In the genomic region with DNA sequence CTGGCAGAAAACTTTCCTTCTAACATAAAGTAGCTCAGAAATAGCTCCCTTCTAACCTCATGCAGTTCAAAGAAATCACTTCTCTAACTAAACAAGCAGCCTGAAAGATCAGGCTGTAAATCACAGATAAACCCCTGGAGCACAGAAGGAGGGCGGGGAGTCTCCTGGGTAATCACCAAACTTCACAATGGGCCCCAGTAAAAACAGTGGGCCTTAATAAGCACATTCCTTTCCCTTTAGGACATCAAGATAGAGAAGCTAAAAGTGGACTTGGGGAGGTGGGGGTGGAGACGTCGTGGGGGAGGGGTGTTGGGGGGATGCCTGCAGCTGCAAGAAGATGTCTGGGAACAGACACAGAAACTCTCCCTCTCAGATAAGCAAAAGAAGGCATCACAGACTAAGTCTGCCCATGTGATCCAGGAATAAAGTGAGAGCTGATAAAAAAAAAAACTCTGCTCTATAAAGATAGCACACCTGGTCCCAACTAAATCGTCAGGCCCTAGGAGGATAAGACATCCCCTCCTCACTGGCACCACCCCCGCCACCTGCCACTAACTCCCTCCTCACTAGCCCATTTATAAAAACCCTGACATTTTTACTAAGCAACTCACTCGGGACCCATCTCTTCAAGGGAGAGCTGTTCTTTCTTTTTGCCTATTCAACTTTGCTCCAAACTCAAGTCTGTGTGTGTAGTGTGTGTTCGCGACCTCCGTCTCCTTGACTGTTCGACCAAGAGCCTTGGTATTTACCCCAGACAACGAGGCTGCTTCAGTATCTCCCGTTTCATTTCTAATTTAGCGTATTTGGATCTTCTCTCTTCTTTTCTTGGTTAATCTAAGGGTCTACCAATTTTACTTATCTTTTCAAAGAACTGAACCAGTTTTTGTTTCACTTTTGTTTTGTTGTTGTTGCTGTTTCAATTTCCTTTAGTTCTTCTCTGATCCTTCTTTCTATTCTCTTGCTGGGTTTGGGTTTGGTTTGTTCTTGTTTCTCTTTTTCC, we compare ENCODE assay signal across 8 cellular contexts. TPM values are rescaled to one million over a fixed set of nuclear protein-coding genes. Genes with fewer than 3 reads are reported as not detected.
DNase-seq lines count a peak whose midpoint lies in the region; ATAC-seq and TF ChIP-seq lines count a peak whose summit lies in the region.

No MANE protein-coding gene starts in this region.

- ATAC-seq in GM19438 (IDR thresholded peaks at IDR 0.05; ENCODE audit: low read depth, unreplicated experiment) (peak; percentile 57), upper lobe of right lung (peak; percentile 76)

- H3K4me1 ChIP-seq in OCI-LY7 (ENCODE audit: insufficient read depth, low read length, poor library complexity, severe bottlenecking) (peaks cover 30% of the 10 kb centered on the region), duodenal mucosa (ENCODE audit: control insufficient read depth in 1 of 2, insufficient read depth in 2 of 2, low read length in 2 of 2) (peaks cover 33 to 36% of the 10 kb centered on the region in 2 donors), upper lobe of right lung (peaks cover 36% of the 10 kb centered on the region)

- no peak for TF ChIP-seq CTCF in AG04449 (IDR thresholded peaks at IDR 0.05; ENCODE audit: insufficient read depth, low read length, missing control alignments)
- no peak for TF ChIP-seq CTCF in OCI-LY7 (conservative IDR thresholded peaks at IDR 0.05; ENCODE audit: low read length)
- TF ChIP-seq CTCF in upper lobe of right lung (IDR thresholded peaks at IDR 0.05): no peak

- DNase-seq in AG04449 (ENCODE audit: low read depth, low spot score): peak; percentile 46
- DNase-seq in OCI-LY7 (ENCODE audit: low spot score): peak; percentile 49
- peak; percentile 24 to 63 for DNase-seq in lung microvascular endothelial cell (ENCODE audit: low read depth in 2 of 2)
- no peak for DNase-seq in upper lobe of right lung
- no peak for DNase-seq in NCI-H345 treated with DMSO at 0.1 percent for 48 hours (lab: John Stamatoyannopoulos, UW; ENCODE audit: unreplicated experiment)
- DNase-seq in NCI-H146 (lab: John Stamatoyannopoulos, UW): no peak

- 0 out of 2 replicates have a peak, but pooled peaks cover 10% of the 10 kb centered on the region for H3K9me3 ChIP-seq in OCI-LY7 (ENCODE audit: low read length)
- H3K9me3 ChIP-seq in duodenal mucosa (ENCODE audit: control insufficient read depth in 1 of 2, low read length in 2 of 2): no peaks in the 10 kb centered on the region
- H3K9me3 ChIP-seq in upper lobe of right lung: no peaks in the 10 kb centered on the region

- H3K27ac ChIP-seq in OCI-LY7 (ENCODE audit: low read depth, low read length, poor library complexity, severe bottlenecking) (peak overlapping the region; percentile 63), duodenal mucosa (ENCODE audit: low read depth, low read length) (peak overlapping the region; percentile 90), upper lobe of right lung (peak overlapping the region; percentile 90)

- H3K36me3 ChIP-seq in OCI-LY7 (ENCODE audit: insufficient read depth, low read length) (no peaks in the 10 kb centered on the region), duodenal mucosa (ENCODE audit: control insufficient read depth in 1 of 2, insufficient read depth in 2 of 2, low read length in 2 of 2) (no peaks in the 10 kb centered on the region), upper lobe of right lung (no peaks in the 10 kb centered on the region)

- no peaks in the 10 kb centered on the region for H4K20me1 ChIP-seq in OCI-LY7 (ENCODE audit: insufficient read depth, low read length)

- peak overlapping the region; percentile 99 for H2AFZ ChIP-seq in OCI-LY7 (ENCODE audit: low read length)

- H3K4me2 ChIP-seq in OCI-LY7 (ENCODE audit: low read length): peak overlapping the region; percentile 91

- H3K79me2 ChIP-seq in OCI-LY7 (ENCODE audit: insufficient read depth, low read depth, low read length): no peaks in the 10 kb centered on the region

- no TSS peak for BruUV-seq in OCI-LY7 (replicated peaks; lab: Mats Ljungman, UMichigan)

- intact Hi-C loops in OCI-LY7 (cut with micrococcal nuclease; ENCODE audit: unreplicated experiment): no loop called here
- intact Hi-C loops in upper lobe of right lung (cut with DNase I): no loop called here

- H3K4me3 ChIP-seq in AG04449 (ENCODE audit: low read depth, low read length) (peak overlapping the region; percentile 52), OCI-LY7 (ENCODE audit: low read depth, low read length, poor library complexity, severe bottlenecking) (peak overlapping the region; percentile 70), duodenal mucosa (ENCODE audit: low read depth in 1 of 2, low read length in 2 of 2) (peak overlapping the region; percentile 75 to 92), upper lobe of right lung (peak overlapping the region; percentile 61)

- CTCF ChIA-PET in AG04449 (lab: Yijun Ruan, JAX): no interaction called here
- CTCF ChIA-PET in OCI-LY7 (lab: Charles Lee; ENCODE audit: unreplicated experiment): no interaction called here

- peak overlapping the region; percentile 61 to 94 for H3K9ac ChIP-seq in duodenal mucosa (ENCODE audit: low read depth in 1 of 2, low read length in 2 of 2)

- POLR2A ChIA-PET in AG04449 (lab: Yijun Ruan, JAX): interaction anchor here (1.3 kb wide), 1 partner anchor 58 kb away, joined by 5 read pairs; no protein-coding TSS in a partner anchor
- POLR2A ChIA-PET in OCI-LY7 (lab: Charles Lee): interaction anchor here (0.6 to 1.2 kb wide), 5 partner anchors 19 to 814 kb away, joined by 3 read pairs; no protein-coding TSS in a partner anchor

- no peaks in the 10 kb centered on the region for H3K27me3 ChIP-seq in duodenal mucosa (ENCODE audit: control insufficient read depth in 1 of 2, insufficient read depth in 2 of 2, low read length in 2 of 2)
- no peaks in the 10 kb centered on the region for H3K27me3 ChIP-seq in upper lobe of right lung

- no peaks in the 10 kb centered on the region for H3K9me2 ChIP-seq in OCI-LY7 (ENCODE audit: insufficient read depth, low read length)

RNA-seq across cellular contexts. Expression of a gene that starts 31.7 kb away (rescaled TPM):
- 0.57 and 2.2 TPM in 2 replicates for total RNA-seq in OCI-LY7 (2014; rRNA removed; shearing (Covaris generic))
- total RNA-seq in OCI-LY7 (2022): not detected in 2 replicates
- 4.2 and 5.2 TPM in 2 replicates for total RNA-seq in lung microvascular endothelial cell
- 15.1 TPM for total RNA-seq in upper lobe of right lung

Comparison
In these comparisons a context has a peak if more than half of its experiments do, and no peak if none do; other contexts are left out.
1. DNase-seq: peak in AG04449 (single experiment), OCI-LY7 (single experiment) and lung microvascular endothelial cell (2 of 2); none in upper lobe of right lung (single experiment), NCI-H345 treated with DMSO at 0.1 percent for 48 hours (single experiment) and NCI-H146 (single experiment).
2. Peak in every context shown above with its lines, with median percentiles within 50 percentile points of each other: H3K4me3 ChIP-seq and H3K27ac ChIP-seq.